Comparison of ENCODE assay signal across 22 cellular contexts in genomic region chr9:33007755-33008154, GRCh38.
"Had no signal": no experiment of that assay in that cellular context is flagged by ENCODE, and none has a peak within 500 bp of the region (broad histone marks: within the 10 kb centered on the region; RNA-seq: fewer than 3 reads in every experiment).

No MANE protein-coding gene starts in this region.

- H3K9me3 ChIP-seq: esophagus squamous epithelium, gastrocnemius medialis, heart right ventricle, left lung, lower lobe of right lung had no signal

- H3K4me3 ChIP-seq: coronary artery, dorsolateral prefrontal cortex, esophagus squamous epithelium, gastrocnemius medialis, heart right ventricle, left lung, lower lobe of right lung had no signal

- H3K36me3 ChIP-seq: esophagus squamous epithelium, gastrocnemius medialis, heart right ventricle, left lung, lower lobe of right lung had no signal

- H3K27ac ChIP-seq: coronary artery, dorsolateral prefrontal cortex, epithelial cell of prostate, esophagus squamous epithelium, gastrocnemius medialis, heart right ventricle, left lung, lower lobe of right lung had no signal

- H3K27me3 Mint-ChIP-seq: naive thymus-derived CD4-positive, alpha-beta T cell had no signal

- H3K27me3 ChIP-seq: dorsolateral prefrontal cortex, esophagus squamous epithelium, gastrocnemius medialis, heart right ventricle, left lung had no signal

- H3K4me1 ChIP-seq: esophagus squamous epithelium, gastrocnemius medialis, left lung, lower lobe of right lung had no signal

- H3K4me3 Mint-ChIP-seq: naive thymus-derived CD4-positive, alpha-beta T cell had no signal

- DNase-seq: dermis blood vessel endothelial cell; dorsolateral prefrontal cortex; effector CD4-positive, alpha-beta T cell; effector memory CD4-positive, alpha-beta T cell; erythroblast; esophagus squamous epithelium; foreskin fibroblast; foreskin melanocyte; gastrocnemius medialis; glutamatergic neuron; head of caudate nucleus; heart right ventricle; hippocampal formation; left cardiac atrium; left lung; left ventricle myocardium superior; lower lobe of right lung; mesenchymal stem cell; midbrain; naive thymus-derived CD4-positive, alpha-beta T cell had no signal
